17 cellular contexts compared by ENCODE assay signal in the genomic region with DNA sequence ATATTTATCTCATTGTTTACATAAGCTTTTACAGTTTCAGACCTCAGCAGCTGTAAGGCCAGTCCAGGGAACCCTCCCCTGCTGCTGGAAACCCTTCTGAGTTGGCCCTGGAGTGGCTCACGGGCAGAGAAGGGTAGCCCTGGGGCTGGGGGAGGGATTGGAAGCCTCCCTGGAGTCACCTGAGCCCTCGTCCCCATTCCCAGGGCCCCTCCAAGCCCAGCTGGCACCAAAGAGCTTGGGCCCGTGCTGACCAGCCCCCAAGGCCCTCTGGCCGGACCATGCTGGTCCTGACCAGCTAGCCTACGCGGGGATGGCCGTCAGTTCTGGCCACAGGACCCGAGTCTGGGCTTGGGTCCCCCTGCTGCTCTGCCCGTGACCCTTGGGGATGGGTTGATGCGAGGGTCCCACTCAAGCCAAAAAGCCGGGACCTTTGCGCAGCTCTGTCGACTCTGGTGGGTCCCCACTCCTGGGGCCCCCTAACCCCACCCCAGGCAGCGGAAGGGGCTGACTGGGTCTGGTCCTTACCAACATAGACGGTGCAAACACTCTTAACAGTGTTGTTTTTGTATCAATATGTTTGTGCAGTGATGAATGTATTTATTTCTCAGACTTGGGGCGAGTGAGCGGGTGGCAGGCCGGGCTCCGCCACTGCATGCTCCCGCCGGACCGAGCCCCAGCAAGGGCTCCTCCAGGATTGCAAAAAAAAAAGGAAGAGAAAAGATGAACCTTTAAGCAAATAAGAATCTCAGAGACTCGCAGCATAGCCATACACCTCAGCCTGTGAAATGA. TPM values are rescaled to one million over a fixed set of nuclear protein-coding genes. Genes with fewer than 3 reads are reported as not detected.
DNase-seq lines count a peak whose midpoint lies in the region; ATAC-seq, FAIRE-seq and TF ChIP-seq lines count a peak whose summit lies in the region.
"Had no signal": no experiment of that assay in that cellular context is flagged by ENCODE, and none has a peak within 500 bp of the region (broad histone marks: within the 10 kb centered on the region; RNA-seq: fewer than 3 reads in every experiment).

No MANE protein-coding gene starts in this region.

- H3K4me1 Mint-ChIP-seq in GM23338, result peaks cover 24% of the 10 kb centered on the region
- H3K4me1 Mint-ChIP-seq in MCF 10A (ENCODE audit: insufficient read depth, unreplicated experiment), result no peaks in the 10 kb centered on the region
- H3K4me1 Mint-ChIP-seq: naive B cell had no signal

- no peaks in the 10 kb centered on the region for H3K27me3 ChIP-seq in GM23338 (ENCODE audit: insufficient read depth)
- H3K27me3 ChIP-seq in Panc1 (ENCODE audit: control insufficient read depth, insufficient read depth, low read length), result no peaks in the 10 kb centered on the region
- H3K27me3 ChIP-seq in trophoblast cell (ENCODE audit: insufficient read depth, low read length), result no peaks in the 10 kb centered on the region
- H3K27me3 ChIP-seq: heart right ventricle had no signal

- H3K4me3 Mint-ChIP-seq in GM23338 (no peak overlapping the region), MCF 10A (ENCODE audit: unreplicated experiment) (no peak overlapping the region)
- H3K4me3 Mint-ChIP-seq: naive B cell had no signal

- H3K9me3 Mint-ChIP-seq in GM23338 (no peaks in the 10 kb centered on the region), MCF 10A (ENCODE audit: unreplicated experiment) (no peaks in the 10 kb centered on the region)
- H3K9me3 Mint-ChIP-seq: activated T-helper 2 cell treated with anti-CD3 and anti-CD28 coated beads, Interferon-gamma antibody, Interleukin-2, Interleukin-4, amounts not matched to agents 10 μg/mL and 5 μg/mL and 100 μg/mL, durations not matched to agents 14 hours and 24 hours and 36 hours; naive B cell had no signal

- peak overlapping the region; percentile 74 for H3K18ac ChIP-seq in trophoblast cell (ENCODE audit: low read length)

- H4K8ac ChIP-seq in trophoblast cell (ENCODE audit: low read depth, low read length), result no peak overlapping the region

- no peak overlapping the region for H3K23ac ChIP-seq in trophoblast cell (ENCODE audit: low read length)

- H3K27me3 Mint-ChIP-seq in GM23338 (ENCODE audit: insufficient read depth, low read depth, poor library complexity) (peaks cover 12% of the 10 kb centered on the region), MCF 10A (ENCODE audit: insufficient read depth, unreplicated experiment) (no peaks in the 10 kb centered on the region)
- H3K27me3 Mint-ChIP-seq: naive B cell had no signal

- no CpG with 5 or more reads among the region's 23 CpGs for WGBS in trophoblast cell (ENCODE audit: extremely low coverage, insufficient coverage, insufficient read length)

- H3K27ac ChIP-seq in GM23338 (ENCODE audit: low read depth), result no peak overlapping the region
- no peak overlapping the region for H3K27ac ChIP-seq in Panc1 (ENCODE audit: low read length)
- no peak overlapping the region for H3K27ac ChIP-seq in kidney (ENCODE audit: low read depth in 2 of 2, low read length in 2 of 2)
- no peak overlapping the region for H3K27ac ChIP-seq in trophoblast cell (ENCODE audit: low read depth, low read length)
- H3K27ac ChIP-seq: C4-2B, heart right ventricle had no signal

- H3K4me1 ChIP-seq in GM23338 (ENCODE audit: insufficient read depth) (0 out of 2 replicates have a peak, but pooled peaks cover 4% of the 10 kb centered on the region), Panc1 (ENCODE audit: control insufficient read depth, insufficient read depth, low read length) (no peaks in the 10 kb centered on the region), kidney (ENCODE audit: control insufficient read depth in 1 of 2, insufficient read depth in 1 of 2, low read depth in 1 of 2, low read length in 2 of 2) (no peaks in the 10 kb centered on the region), trophoblast cell (ENCODE audit: control insufficient read depth in 1 of 2, insufficient read depth in 2 of 2, low read length in 2 of 2) (no peaks in the 10 kb centered on the region)
- H3K4me1 ChIP-seq: heart right ventricle had no signal

- H3K4me2 ChIP-seq in GM23338, result no peak overlapping the region
- H3K4me2 ChIP-seq in trophoblast cell (ENCODE audit: low read length), result no peak overlapping the region

- no peaks in the 10 kb centered on the region for H3K79me1 ChIP-seq in trophoblast cell (ENCODE audit: low read length)

- POLR2A ChIA-PET in Panc1 (lab: Charles Lee) (no interaction called here), MCF 10A (lab: Yijun Ruan, JAX) (interaction anchor here (0.7 kb wide), 1 partner anchor 117 kb away, joined by 3 read pairs; no protein-coding TSS in a partner anchor)

- H3K36me3 Mint-ChIP-seq in GM23338 (ENCODE audit: low read depth), result peaks cover 14% of the 10 kb centered on the region
- H3K36me3 Mint-ChIP-seq in MCF 10A (ENCODE audit: insufficient read depth, unreplicated experiment), result peaks cover 6% of the 10 kb centered on the region
- H3K36me3 Mint-ChIP-seq: naive B cell had no signal

- BruUV-seq in Panc1 (replicated peaks; lab: Mats Ljungman, UMichigan), result TSS peak; percentile 42
- BruUV-seq in MCF 10A (replicated peaks; lab: Mats Ljungman, UMichigan), result no TSS peak

- intact Hi-C loops in Panc1 (cut with micrococcal nuclease; ENCODE audit: unreplicated experiment) (no loop called here), kidney (cut with DNase I) (no loop called here), MCF 10A (cut with micrococcal nuclease) (no loop called here)

- H3K27ac Mint-ChIP-seq in GM23338, result no peak overlapping the region
- no peak overlapping the region for H3K27ac Mint-ChIP-seq in MCF 10A (ENCODE audit: low read depth, unreplicated experiment)
- H3K27ac Mint-ChIP-seq: activated T-helper 2 cell treated with anti-CD3 and anti-CD28 coated beads, Interferon-gamma antibody, Interleukin-2, Interleukin-4, amounts not matched to agents 10 μg/mL and 5 μg/mL and 100 μg/mL, durations not matched to agents 14 hours and 24 hours and 36 hours had no signal

- no peak overlapping the region for H2BK12ac ChIP-seq in trophoblast cell (ENCODE audit: low read length)

- no peak overlapping the region for H2AK5ac ChIP-seq in trophoblast cell (ENCODE audit: low read length)

- H4K91ac ChIP-seq in trophoblast cell (ENCODE audit: low read depth, low read length), result no peak overlapping the region

- ATAC-seq in GM23338, result peak; percentile 10; the same call in 1 of the 3 replicates
- no peak for ATAC-seq in Panc1
- no peak for ATAC-seq in stimulated activated naive CD8-positive, alpha-beta T cell treated with anti-CD3 and anti-CD28 coated beads, Interleukin-15, Interleukin-2, amounts not matched to agents 100 U/mL and 50 U/mL, for 24 hours
- ATAC-seq: esophagus mucosa, HCT116 had no signal

- DNase-seq in GM23338 (ENCODE audit: low spot score) (no peak), Panc1 (ENCODE audit: low read depth, low spot score) (no peak), kidney (peak; percentile 68), trophoblast cell (no peak), D721Med (ENCODE audit: insufficient read length, low spot score) (no peak), NCI-H2081 (lab: John Stamatoyannopoulos, UW) (no peak), MCF 10A (ENCODE audit: unreplicated experiment) (no peak)
- no peak for DNase-seq in stimulated activated naive CD8-positive, alpha-beta T cell treated with anti-CD3 and anti-CD28 coated beads, Interleukin-15, Interleukin-2, amounts not matched to agents 100 U/mL and 50 U/mL, for 24 hours
- DNase-seq: DMS53, kidney glomerular epithelial cell, naive B cell had no signal

- peak overlapping the region; percentile 6 for H3K4ac ChIP-seq in trophoblast cell (ENCODE audit: low read depth, low read length)

- no peak overlapping the region for H3K14ac ChIP-seq in trophoblast cell (ENCODE audit: low read length)

- H4K20me1 ChIP-seq in GM23338 (replicated peaks; ENCODE audit: insufficient read depth), result peaks cover 11% of the 10 kb centered on the region

- H4K12ac ChIP-seq in trophoblast cell (ENCODE audit: low read depth, low read length), result no peak overlapping the region

- H3K36me3 ChIP-seq in GM23338 (ENCODE audit: insufficient read depth) (no peaks in the 10 kb centered on the region), Panc1 (ENCODE audit: control insufficient read depth, insufficient read depth, low read length) (no peaks in the 10 kb centered on the region), kidney (ENCODE audit: control insufficient read depth in 1 of 2, insufficient read depth in 2 of 2, low read length in 2 of 2) (peaks cover 5 to 9% of the 10 kb centered on the region in 2 donors), trophoblast cell (ENCODE audit: control insufficient read depth in 1 of 2, insufficient read depth in 2 of 2, low read length in 2 of 2) (peaks cover 57% of the 10 kb centered on the region in 2 experiments)

- H3K9ac ChIP-seq in kidney (ENCODE audit: low read length in 2 of 2), result no peak overlapping the region
- no peak overlapping the region for H3K9ac ChIP-seq in trophoblast cell (ENCODE audit: low read length)

- H2AFZ ChIP-seq in GM23338 (no peak overlapping the region), trophoblast cell (ENCODE audit: insufficient read depth, low read length, poor library complexity) (no peak overlapping the region)

- H3K9me2 ChIP-seq in GM23338 (ENCODE audit: insufficient read depth), result no peaks in the 10 kb centered on the region

- TF ChIP-seq CTCF in GM23338 (conservative IDR thresholded peaks at IDR 0.05; ENCODE audit: low read depth in 2 of 2) (no peak), Panc1 (IDR thresholded peaks at IDR 0.05) (no peak), kidney (IDR thresholded peaks at IDR 0.05; ENCODE audit: borderline replicate concordance, extremely low read depth, insufficient read depth) (no peak), D721Med (IDR thresholded peaks at IDR 0.05; ENCODE audit: insufficient read depth, missing control alignments) (no peak), MCF 10A (IDR thresholded peaks at IDR 0.05; ENCODE audit: unreplicated experiment) (no peak)

- H3K4me3 ChIP-seq in GM23338 (no peak overlapping the region), Panc1 (ENCODE audit: low read depth in 2 of 2, low read length in 2 of 2) (no peak overlapping the region), kidney (ENCODE audit: low read length in 2 of 2) (no peak overlapping the region), trophoblast cell (ENCODE audit: low read depth, low read length) (no peak overlapping the region)
- H3K4me3 ChIP-seq: heart right ventricle had no signal

- H3F3A ChIP-seq in GM23338 (replicated peaks; ENCODE audit: low read depth), result no peaks in the 10 kb centered on the region

- H3K9me3 ChIP-seq in Panc1 (ENCODE audit: control insufficient read depth, insufficient read depth, low read depth, low read length) (no peaks in the 10 kb centered on the region), kidney (ENCODE audit: control insufficient read depth in 1 of 2, low read length in 2 of 2) (no peaks in the 10 kb centered on the region), trophoblast cell (ENCODE audit: insufficient read depth, low read depth, low read length) (peaks cover 3% of the 10 kb centered on the region)
- H3K9me3 ChIP-seq: heart right ventricle had no signal

- H2BK120ac ChIP-seq in trophoblast cell (ENCODE audit: insufficient read depth, low read length, poor library complexity), result no peak overlapping the region

- in situ Hi-C loops in Panc1 (cut with HindIII; ENCODE audit: low pct_unique_long_range_greater_than_20kb, low sequenced_read_pairs), result no loop called here

- H2BK5ac ChIP-seq in trophoblast cell (ENCODE audit: low read depth, low read length, poor library complexity), result no peak overlapping the region

- FAIRE-seq in kidney (lab: Jason Lieb, UNC) (no peak), D721Med (lab: Jason Lieb, UNC) (no peak)
- FAIRE-seq: astrocyte had no signal

- CTCF ChIA-PET in Panc1 (lab: Charles Lee) (no interaction called here), MCF 10A (lab: Yijun Ruan, JAX) (interaction anchor here (0.5 kb wide), 1 partner anchor 8 kb away, joined by 6 read pairs; no protein-coding TSS in a partner anchor)

- H3K79me2 ChIP-seq in GM23338 (replicated peaks; ENCODE audit: insufficient read depth) (peaks cover 3% of the 10 kb centered on the region; the same call in 1 of the 2 replicates), trophoblast cell (ENCODE audit: control insufficient read depth, insufficient read depth, low read length, poor library complexity) (no peaks in the 10 kb centered on the region)

RNA-seq across cellular contexts. Expression of a gene that starts 17.5 kb away (rescaled TPM):
- 1.1 and 2.8 TPM in 2 replicates for total RNA-seq in GM23338 (2014; rRNA removed; shearing (Covaris generic))
- 2.5 and 6.1 TPM in 2 replicates for polyA plus RNA-seq in GM23338 (2016; fragmentation: Nextera tagmentation; extraction: Ambion mirVana)
- total RNA-seq in Panc1 (2021; ENCODE audit: unreplicated experiment), result 2.9 TPM
- polyA plus RNA-seq in Panc1 (2012; ENCODE audit: insufficient read length), result 1.4 TPM
- total RNA-seq in kidney, result 1.4 TPM
- polyA plus RNA-seq in kidney (ENCODE audit: insufficient read depth, low read depth, low replicate concordance), result 2.1 TPM
- polyA plus RNA-seq in trophoblast cell (2013), result 7.7 and 8.4 TPM in 2 replicates
- 0.75 and 1.4 TPM in 2 replicates for total RNA-seq in MCF 10A (2022)

RNA-seq across cellular contexts. Expression of a gene that starts 32.6 kb away (rescaled TPM):
- total RNA-seq in GM23338 (2014; rRNA removed; shearing (Covaris generic)), result 28.0 and 34.0 TPM in 2 replicates
- 7.7 and 8.0 TPM in 2 replicates for polyA plus RNA-seq in GM23338 (2016; fragmentation: Nextera tagmentation; extraction: Ambion mirVana)
- total RNA-seq in Panc1 (2021; ENCODE audit: unreplicated experiment), result 7.3 TPM
- polyA plus RNA-seq in Panc1 (2012; ENCODE audit: insufficient read length), result 4.0 TPM
- total RNA-seq in kidney, result 4.2 TPM
- 1.4 TPM for polyA plus RNA-seq in kidney (ENCODE audit: insufficient read depth, low read depth, low replicate concordance)
- 61.7 and 66.5 TPM in 2 replicates for polyA plus RNA-seq in trophoblast cell (2013)
- 2.2 and 2.5 TPM in 2 replicates for total RNA-seq in MCF 10A (2022)
